11 cellular contexts compared by ENCODE assay signal in genomic region chr3:171225698-171226097, GRCh38.
A peak's percentile ranks its signal among the peaks of the same experiment; 100 is the strongest.
DNase-seq lines count a peak whose midpoint lies in the region; TF ChIP-seq lines count a peak whose summit lies in the region.
"Had no signal": no experiment of that assay in that cellular context is flagged by ENCODE, and none has a peak within 500 bp of the region (broad histone marks: within the 10 kb centered on the region; RNA-seq: fewer than 3 reads in every experiment).

No MANE protein-coding gene starts in this region.

- no peak overlapping the region for H3K27ac Mint-ChIP-seq in MCF 10A (ENCODE audit: low read depth, unreplicated experiment)
- no peak overlapping the region for H3K27ac Mint-ChIP-seq in activated T-helper 1 cell treated with anti-CD3 and anti-CD28 coated beads, Interleukin-12 subunit alpha, Interleukin-12 subunit beta, Interleukin-2, Interleukin-4 antibody, amounts not matched to agents 30 ng/mL and 10 ng/mL and 1 ng/mL, durations not matched to agents 14 hours and 24 hours and 36 hours
- H3K27ac Mint-ChIP-seq: IgD-negative memory B cell had no signal

- H3K4me3 Mint-ChIP-seq in MCF 10A (ENCODE audit: unreplicated experiment) = no peak overlapping the region
- H3K4me3 Mint-ChIP-seq in activated T-helper 1 cell treated with anti-CD3 and anti-CD28 coated beads, Interleukin-12 subunit alpha, Interleukin-12 subunit beta, Interleukin-2, Interleukin-4 antibody, amounts not matched to agents 30 ng/mL and 10 ng/mL and 1 ng/mL, durations not matched to agents 14 hours and 24 hours and 36 hours = no peak overlapping the region
- H3K4me3 Mint-ChIP-seq: IgD-negative memory B cell had no signal

- TF ChIP-seq POLR2A in breast epithelium (IDR thresholded peaks at IDR 0.05) = no peak

- POLR2A ChIA-PET in MCF 10A (lab: Yijun Ruan, JAX) = interaction anchor here (1.6 kb wide), 1 partner anchor 235 kb away, joined by 3 read pairs; no protein-coding TSS in a partner anchor

- H3K4me3 ChIP-seq in breast epithelium (no peak overlapping the region), brain microvascular endothelial cell (ENCODE audit: low read depth, low read length) (no peak overlapping the region), dorsolateral prefrontal cortex (no peak overlapping the region)
- H3K4me3 ChIP-seq: prostate gland had no signal

- DNase-seq in MCF 10A (ENCODE audit: unreplicated experiment) = peak; percentile 33
- no peak for DNase-seq in breast epithelium (ENCODE audit: low spot score in 2 of 2)
- peak; percentile 17 for DNase-seq in SK-MEL-5 (ENCODE audit: low read depth, low spot score)
- DNase-seq in epithelial cell of prostate (ENCODE audit: low read depth, low spot score) = peak; percentile 60
- DNase-seq in brain microvascular endothelial cell = no peak
- no peak for DNase-seq in dorsolateral prefrontal cortex
- DNase-seq in activated T-helper 1 cell treated with anti-CD3 and anti-CD28 coated beads, Interleukin-12 subunit alpha, Interleukin-12 subunit beta, Interleukin-2, Interleukin-4 antibody, amounts not matched to agents 30 ng/mL and 10 ng/mL and 1 ng/mL, durations not matched to agents 14 hours and 24 hours and 36 hours (ENCODE audit: low spot score) = no peak
- DNase-seq in nucleus accumbens (lab: John Stamatoyannopoulos, UW) = no peak
- DNase-seq: midbrain had no signal

- intact Hi-C loops in MCF 10A (cut with micrococcal nuclease) (no loop called here), breast epithelium (cut with DNase I; ENCODE audit: low total_unique reads) (no loop called here), dorsolateral prefrontal cortex (cut with DNase I) (no loop called here)
- intact Hi-C loops in activated T-helper 1 cell treated with anti-CD3 and anti-CD28 coated beads, Interleukin-12 subunit alpha, Interleukin-12 subunit beta, Interleukin-2, Interleukin-4 antibody, amounts not matched to agents 30 ng/mL and 10 ng/mL and 1 ng/mL, durations not matched to agents 14 hours and 24 hours and 36 hours (cut with micrococcal nuclease) = loop anchor here (1.0 to 2.0 kb wide), 3 partner anchors 24 to 59 kb away; no protein-coding TSS in a partner anchor

- no peaks in the 10 kb centered on the region for H3K36me3 Mint-ChIP-seq in MCF 10A (ENCODE audit: insufficient read depth, unreplicated experiment)
- H3K36me3 Mint-ChIP-seq in activated T-helper 1 cell treated with anti-CD3 and anti-CD28 coated beads, Interleukin-12 subunit alpha, Interleukin-12 subunit beta, Interleukin-2, Interleukin-4 antibody, amounts not matched to agents 30 ng/mL and 10 ng/mL and 1 ng/mL, durations not matched to agents 14 hours and 24 hours and 36 hours (ENCODE audit: low read depth) = peaks cover 26% of the 10 kb centered on the region

- H3K36me3 ChIP-seq in breast epithelium = no peaks in the 10 kb centered on the region
- H3K36me3 ChIP-seq in brain microvascular endothelial cell (replicated peaks) = no peaks in the 10 kb centered on the region
- H3K36me3 ChIP-seq: prostate gland had no signal

- H3K9me3 Mint-ChIP-seq in MCF 10A (ENCODE audit: unreplicated experiment) = no peaks in the 10 kb centered on the region
- peaks cover 12% of the 10 kb centered on the region for H3K9me3 Mint-ChIP-seq in activated T-helper 1 cell treated with anti-CD3 and anti-CD28 coated beads, Interleukin-12 subunit alpha, Interleukin-12 subunit beta, Interleukin-2, Interleukin-4 antibody, amounts not matched to agents 30 ng/mL and 10 ng/mL and 1 ng/mL, durations not matched to agents 14 hours and 24 hours and 36 hours

- H3K27me3 ChIP-seq in breast epithelium (no peaks in the 10 kb centered on the region), brain microvascular endothelial cell (replicated peaks) (no peaks in the 10 kb centered on the region), dorsolateral prefrontal cortex (no peaks in the 10 kb centered on the region)

- TF ChIP-seq CTCF in MCF 10A (IDR thresholded peaks at IDR 0.05; ENCODE audit: unreplicated experiment) (no peak), breast epithelium (IDR thresholded peaks at IDR 0.05) (no peak), brain microvascular endothelial cell (IDR thresholded peaks at IDR 0.05; ENCODE audit: low read depth, low read length, missing control alignments) (no peak), dorsolateral prefrontal cortex (IDR thresholded peaks at IDR 0.05 in 54 of 56, conservative IDR thresholded peaks at IDR 0.05 in 2 of 56; ENCODE audit: low read depth in 1 of 56, partially characterized antibody in 56 of 56) (no peak)

- peaks cover 0 to under 1% of the 10 kb centered on the region in 2 donors for H3K4me1 ChIP-seq in breast epithelium
- H3K4me1 ChIP-seq: prostate gland had no signal

- H3K27me3 Mint-ChIP-seq in MCF 10A (ENCODE audit: insufficient read depth, unreplicated experiment) = no peaks in the 10 kb centered on the region
- H3K27me3 Mint-ChIP-seq in activated T-helper 1 cell treated with anti-CD3 and anti-CD28 coated beads, Interleukin-12 subunit alpha, Interleukin-12 subunit beta, Interleukin-2, Interleukin-4 antibody, amounts not matched to agents 30 ng/mL and 10 ng/mL and 1 ng/mL, durations not matched to agents 14 hours and 24 hours and 36 hours (ENCODE audit: insufficient read depth) = no peaks in the 10 kb centered on the region
- H3K27me3 Mint-ChIP-seq: IgD-negative memory B cell had no signal

- H3K27ac ChIP-seq in breast epithelium (peak overlapping the region in 1 of 2 donors; percentile 26), epithelial cell of prostate (no peak overlapping the region), brain microvascular endothelial cell (no peak overlapping the region), dorsolateral prefrontal cortex (peak overlapping the region in 6 of 59 donors; percentile 0 to 34 (median 21))
- H3K27ac ChIP-seq: prostate gland had no signal

- in situ Hi-C loops in SK-MEL-5 (cut with HindIII; ENCODE audit: low pct_unique_long_range_greater_than_20kb, low sequenced_read_pairs) (no loop called here), brain microvascular endothelial cell (cut with HindIII; ENCODE audit: low pct_ligation_motif_present, low sequenced_read_pairs) (no loop called here)

- H3K4me1 Mint-ChIP-seq in MCF 10A (ENCODE audit: insufficient read depth, unreplicated experiment) = peaks cover 2% of the 10 kb centered on the region
- H3K4me1 Mint-ChIP-seq in activated T-helper 1 cell treated with anti-CD3 and anti-CD28 coated beads, Interleukin-12 subunit alpha, Interleukin-12 subunit beta, Interleukin-2, Interleukin-4 antibody, amounts not matched to agents 30 ng/mL and 10 ng/mL and 1 ng/mL, durations not matched to agents 14 hours and 24 hours and 36 hours (ENCODE audit: low read depth) = peaks cover 58% of the 10 kb centered on the region

- CTCF ChIA-PET in MCF 10A (lab: Yijun Ruan, JAX) = no interaction called here

- no peaks in the 10 kb centered on the region for H3K9me3 ChIP-seq in breast epithelium
- H3K9me3 ChIP-seq: prostate gland had no signal

- BruUV-seq in MCF 10A (replicated peaks; lab: Mats Ljungman, UMichigan) = no TSS peak

Comparison
In these comparisons a context has a peak if more than half of its experiments do, and no peak if none do; other contexts are left out.
1. DNase-seq: peak in MCF 10A (single experiment), SK-MEL-5 (single experiment) and epithelial cell of prostate (single experiment); none in breast epithelium (0 of 2), brain microvascular endothelial cell (single experiment), dorsolateral prefrontal cortex (0 of 10), activated T-helper 1 cell treated with anti-CD3 and anti-CD28 coated beads, Interleukin-12 subunit alpha, Interleukin-12 subunit beta, Interleukin-2, Interleukin-4 antibody, amounts not matched to agents 30 ng/mL and 10 ng/mL and 1 ng/mL, durations not matched to agents 14 hours and 24 hours and 36 hours (single experiment) and nucleus accumbens (0 of 56).